20 cellular contexts compared by ENCODE assay signal in the genomic region with DNA sequence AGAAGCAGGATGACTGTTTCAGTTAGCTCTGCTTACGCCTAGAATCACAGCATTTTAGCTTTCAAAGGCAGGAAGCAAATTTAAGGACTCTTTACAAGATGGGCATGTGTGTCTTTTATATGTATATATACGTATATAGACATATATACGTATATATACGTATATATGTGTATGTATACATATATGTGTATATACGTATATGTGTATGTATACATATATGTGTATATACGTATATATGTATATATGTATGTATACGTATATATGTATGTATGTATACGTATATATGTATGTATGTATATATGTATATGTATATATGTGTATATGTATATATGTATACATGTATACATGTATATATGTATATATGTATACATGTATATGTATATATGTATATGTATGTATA.
"Had no signal": no experiment of that assay in that cellular context is flagged by ENCODE, and none has a peak within 500 bp of the region (broad histone marks: within the 10 kb centered on the region; RNA-seq: fewer than 3 reads in every experiment).

No MANE protein-coding gene starts in this region.

- H3K9me3 Mint-ChIP-seq: endodermal cell had no signal

- H3K27me3 ChIP-seq: neutrophil, suprapubic skin, thyroid gland, uterus had no signal

- H3K27ac Mint-ChIP-seq: endodermal cell; naive thymus-derived CD4-positive, alpha-beta T cell; nephron progenitor cell; stimulated activated effector memory CD8-positive, alpha-beta T cell treated with anti-CD3 and anti-CD28 coated beads, Interleukin-12 subunit alpha, Interleukin-12 subunit beta, amount 100 ng/mL, for 72 hours; type B pancreatic cell had no signal

- H3K27me3 Mint-ChIP-seq: type B pancreatic cell had no signal

- H3K4me1 Mint-ChIP-seq: endodermal cell; naive thymus-derived CD4-positive, alpha-beta T cell; nephron progenitor cell; stimulated activated effector memory CD8-positive, alpha-beta T cell treated with anti-CD3 and anti-CD28 coated beads, Interleukin-12 subunit alpha, Interleukin-12 subunit beta, amount 100 ng/mL, for 72 hours had no signal

- H3K36me3 ChIP-seq: gastrocnemius medialis, neutrophil, suprapubic skin, thyroid gland, uterus had no signal

- H3K36me3 Mint-ChIP-seq: naive thymus-derived CD4-positive, alpha-beta T cell; stimulated activated effector memory CD8-positive, alpha-beta T cell treated with anti-CD3 and anti-CD28 coated beads, Interleukin-12 subunit alpha, Interleukin-12 subunit beta, amount 100 ng/mL, for 72 hours; type B pancreatic cell had no signal

- ATAC-seq: gastrocnemius medialis; left colon; naive thymus-derived CD4-positive, alpha-beta T cell; stimulated activated effector memory CD8-positive, alpha-beta T cell treated with anti-CD3 and anti-CD28 coated beads, Interleukin-12 subunit alpha, Interleukin-12 subunit beta, amount 100 ng/mL, for 72 hours; stimulated activated naive CD8-positive, alpha-beta T cell treated with anti-CD3 and anti-CD28 coated beads, Interleukin-15, Interleukin-2, amounts not matched to agents 100 U/mL and 50 U/mL, for 24 hours had no signal

- DNase-seq: effector CD4-positive, alpha-beta T cell; endodermal cell; gastrocnemius medialis; glutamatergic neuron; left colon; mesendoderm; naive thymus-derived CD4-positive, alpha-beta T cell; nephron progenitor cell; right cardiac atrium; stimulated activated CD4-positive, alpha-beta T cell treated with anti-CD3 and anti-CD28 coated beads, Interleukin-2, amount 100 ng/mL, for 48 hours; stimulated activated CD8-positive, alpha-beta memory T cell treated with anti-CD3 and anti-CD28 coated beads, Interleukin-4, amount 100 ng/mL, for 48 hours; stimulated activated naive CD8-positive, alpha-beta T cell treated with anti-CD3 and anti-CD28 coated beads, Interleukin-15, Interleukin-2, amounts not matched to agents 100 U/mL and 50 U/mL, for 24 hours; thyroid gland; uterus had no signal

- H3K4me3 Mint-ChIP-seq: endodermal cell; naive thymus-derived CD4-positive, alpha-beta T cell; nephron progenitor cell; stimulated activated effector memory CD8-positive, alpha-beta T cell treated with anti-CD3 and anti-CD28 coated beads, Interleukin-12 subunit alpha, Interleukin-12 subunit beta, amount 100 ng/mL, for 72 hours; type B pancreatic cell had no signal

- H3K27ac ChIP-seq: neutrophil, suprapubic skin had no signal

- H3K9me3 ChIP-seq: neutrophil, thyroid gland had no signal

- H3K4me3 ChIP-seq: coronary artery, gastrocnemius medialis, smooth muscle cell, suprapubic skin, thyroid gland, uterus had no signal

- H3K4me1 ChIP-seq: uterus had no signal
